In genomic region chr7:99196536-99197288, GRCh38 we compare ENCODE assay signal across 1 cellular context.
TF ChIP-seq lines count a peak whose summit lies in the region.

No MANE protein-coding gene starts in this region.

TF ChIP-seq in IMR-90, 13 proteins besides CTCF, POLR2A, EP300 and RAD21 (continued from another document):
- TF ChIP-seq USF2 (IDR thresholded peaks at IDR 0.05; ENCODE audit: low read depth, low read length), result no peak
- no peak for TF ChIP-seq ELK1 (IDR thresholded peaks at IDR 0.05; ENCODE audit: borderline replicate concordance, low read depth, low read length)
- TF ChIP-seq SMC3 (IDR thresholded peaks at IDR 0.05; ENCODE audit: low read depth, low read length), result no peak
- no peak for TF ChIP-seq BHLHE40 (IDR thresholded peaks at IDR 0.05; ENCODE audit: low read depth, low read length)
- TF ChIP-seq FOS (IDR thresholded peaks at IDR 0.05; ENCODE audit: low read depth, low read length), result no peak
- TF ChIP-seq NFE2L2 (IDR thresholded peaks at IDR 0.05; ENCODE audit: low read depth, low read length), result no peak
